In genomic region chr6:54879188-54879985, GRCh38 we compare ENCODE assay signal across 17 cellular contexts. TPM values are rescaled to one million over a fixed set of nuclear protein-coding genes. Genes with fewer than 3 reads are reported as not detected.
"Had no signal": no experiment of that assay in that cellular context is flagged by ENCODE, and none has a peak within 500 bp of the region (broad histone marks: within the 10 kb centered on the region; RNA-seq: fewer than 3 reads in every experiment).

No MANE protein-coding gene starts in this region.

- H3K9me3 ChIP-seq: prostate gland, stomach, thoracic aorta had no signal

- H3K27ac ChIP-seq: brain microvascular endothelial cell, prostate gland, stomach, thoracic aorta had no signal

- H3K4me1 ChIP-seq: prostate gland had no signal

- H3K27me3 ChIP-seq: brain microvascular endothelial cell, stomach had no signal

- H3K36me3 ChIP-seq: brain microvascular endothelial cell, prostate gland, stomach, thoracic aorta had no signal

- ATAC-seq: effector memory CD8-positive, alpha-beta T cell; right cardiac atrium had no signal

- H3K4me3 ChIP-seq: prostate gland, stomach, thoracic aorta had no signal

- DNase-seq: activated CD4-positive, alpha-beta T cell treated with anti-CD3 and anti-CD28 coated beads, Interleukin-2, amount 50 U/mL, for 1 hour; activated CD8-positive, alpha-beta memory T cell treated with anti-CD3 and anti-CD28 coated beads for 24 hours; activated gamma-delta T cell treated with Interleukin-2 at 50 U/mL for 16 hours; activated naive CD8-positive, alpha-beta T cell treated with anti-CD3 and anti-CD28 coated beads, Interleukin-2, amount 10 ng/mL, durations not matched to agents 7 days and 5 days; anterior cingulate cortex; brain microvascular endothelial cell; cerebellar nuclear complex; dermis blood vessel endothelial cell; effector memory CD8-positive, alpha-beta T cell; hippocampal formation; nephron progenitor cell; right cardiac atrium; stomach had no signal

RNA-seq across cellular contexts. Expression of gene FAM83B, which starts 32.8 kb away (rescaled TPM):
- total RNA-seq: activated naive CD8-positive, alpha-beta T cell treated with anti-CD3 and anti-CD28 coated beads, Interleukin-2, amount 10 ng/mL, durations not matched to agents 7 days and 5 days; dermis blood vessel endothelial cell; mesenteric fat pad; osteoblast; thoracic aorta had no signal
